33 cellular contexts compared by ENCODE assay signal in the genomic region with DNA sequence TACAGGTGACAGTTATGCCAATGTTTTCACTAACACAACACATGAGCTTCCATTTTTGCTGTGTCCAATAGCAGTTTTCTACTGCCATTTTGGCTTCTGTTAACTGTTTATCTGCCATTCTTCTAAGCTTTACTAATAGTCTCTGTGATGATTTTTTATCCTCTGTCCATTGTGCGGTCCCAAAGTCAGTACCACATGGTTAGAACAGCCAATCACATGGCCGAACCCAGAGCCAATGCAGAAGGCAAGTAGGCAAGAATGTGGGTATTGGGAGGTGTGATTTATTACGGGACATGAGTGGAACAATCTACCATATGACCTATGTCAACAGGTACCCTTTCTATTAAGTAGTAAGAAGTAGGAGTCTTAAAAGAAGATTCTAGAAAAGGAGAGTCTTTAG.
DNase-seq lines count a peak whose midpoint lies in the region; ATAC-seq, FAIRE-seq and TF ChIP-seq lines count a peak whose summit lies in the region.
"Had no signal": no experiment of that assay in that cellular context is flagged by ENCODE, and none has a peak within 500 bp of the region (broad histone marks: within the 10 kb centered on the region; RNA-seq: fewer than 3 reads in every experiment).

No MANE protein-coding gene starts in this region.

- no peak for TF ChIP-seq CTCF in HepG2 (CRISPR knock-in tag; IDR thresholded peaks at IDR 0.05)
- TF ChIP-seq CTCF in right lobe of liver (IDR thresholded peaks at IDR 0.05): no peak
- TF ChIP-seq CTCF in progenitor cell of endocrine pancreas (IDR thresholded peaks at IDR 0.05; ENCODE audit: unreplicated experiment): no peak
- TF ChIP-seq CTCF in HFFc6 (IDR thresholded peaks at IDR 0.05): no peak

- POLR2A ChIA-PET in HepG2 (lab: Yijun Ruan, JAX): no interaction called here

- in situ Hi-C loops in HepG2 (cut with HindIII; ENCODE audit: extremely low pct_ligation_motif_present, low pct_unique_long_range_greater_than_20kb): no loop called here

- H3K4me3 Mint-ChIP-seq in progenitor cell of endocrine pancreas (ENCODE audit: low read depth): no peak overlapping the region
- no peak overlapping the region for H3K4me3 Mint-ChIP-seq in HFFc6
- H3K4me3 Mint-ChIP-seq: B cell; CD14-positive monocyte; CD4-positive, alpha-beta memory T cell; CD4-positive, alpha-beta T cell; CD4-positive, CD25-positive, alpha-beta regulatory T cell; CD8-positive, alpha-beta memory T cell; CD8-positive, alpha-beta T cell had no signal

- CTCF ChIA-PET in HepG2 (lab: Yijun Ruan, JAX; ENCODE audit: low intra/inter-chr PET ratio, low total read pairs): no interaction called here

- no peaks in the 10 kb centered on the region for H3K4me1 ChIP-seq in HepG2 (ENCODE audit: insufficient read depth, low read length)
- H3K4me1 ChIP-seq in right lobe of liver: no peaks in the 10 kb centered on the region
- H3K4me1 ChIP-seq: A549; BE2C; BLaER1; BLaER1 treated with 17β-estradiol and CSF1 and Interleukin-3, amounts not matched to agents 10 nM and 100 nM; Caco-2 had no signal

- H3K9me3 Mint-ChIP-seq in progenitor cell of endocrine pancreas (ENCODE audit: low read depth): no peaks in the 10 kb centered on the region
- no peaks in the 10 kb centered on the region for H3K9me3 Mint-ChIP-seq in HFFc6

- H3K4me3 ChIP-seq in HepG2 (replicated peaks in 1 of 3; ENCODE audit: insufficient read depth in 1 of 3, low read depth in 2 of 3, low read length in 3 of 3) (no peak overlapping the region), right lobe of liver (no peak overlapping the region)
- H3K4me3 ChIP-seq: A549; BLaER1; BLaER1 treated with 17β-estradiol and CSF1 and Interleukin-3, amounts not matched to agents 10 nM and 100 nM had no signal

- no peaks in the 10 kb centered on the region for H3K79me2 ChIP-seq in HepG2 (ENCODE audit: insufficient read depth, low read length)

- no peak for TF ChIP-seq RAD21 in HepG2 (CRISPR knock-in tag; IDR thresholded peaks at IDR 0.05)

- no peaks in the 10 kb centered on the region for H3K36me3 ChIP-seq in HepG2 (replicated peaks in 1 of 2; ENCODE audit: control insufficient read depth in 1 of 2, insufficient read depth in 2 of 2, low read length in 2 of 2)
- no peaks in the 10 kb centered on the region for H3K36me3 ChIP-seq in right lobe of liver
- H3K36me3 ChIP-seq: BE2C; BLaER1; BLaER1 treated with 17β-estradiol and CSF1 and Interleukin-3, amounts not matched to agents 10 nM and 100 nM had no signal

- WGBS in HepG2 (ENCODE audit: low lambda C conversion rate): 3% methylated on average over 3 of the region's 3 CpGs
- WGBS in right lobe of liver (ENCODE audit: insufficient coverage, low coverage, low lambda C conversion rate, missing lambda C conversion rate): 46% methylated on average over 3 of the region's 3 CpGs

- H4K20me1 ChIP-seq in HepG2 (ENCODE audit: insufficient read depth, low read length): no peaks in the 10 kb centered on the region
- H4K20me1 ChIP-seq: BLaER1; BLaER1 treated with 17β-estradiol and CSF1 and Interleukin-3, amounts not matched to agents 10 nM and 100 nM had no signal

- H3K27me3 Mint-ChIP-seq in progenitor cell of endocrine pancreas (peaks cover 7% of the 10 kb centered on the region), HFFc6 (ENCODE audit: insufficient read depth) (no peaks in the 10 kb centered on the region)
- H3K27me3 Mint-ChIP-seq: B cell; CD4-positive, alpha-beta memory T cell; CD4-positive, alpha-beta T cell; CD4-positive, CD25-positive, alpha-beta regulatory T cell; CD8-positive, alpha-beta memory T cell had no signal

- intact Hi-C loops in HepG2 (cut with micrococcal nuclease; ENCODE audit: unreplicated experiment) (no loop called here), right lobe of liver (cut with DNase I) (no loop called here)

- FAIRE-seq in HepG2 (lab: Jason Lieb, UNC): no peak
- FAIRE-seq: A204.1, A549, D721Med had no signal

- no peak for DNase-seq in HepG2 (ENCODE audit: low spot score)
- no peak for DNase-seq in right lobe of liver
- no peak for DNase-seq in progenitor cell of endocrine pancreas (ENCODE audit: low spot score, unreplicated experiment)
- no peak for DNase-seq in HFFc6
- DNase-seq: 8988T; ACHN; AML-193; BE2C; C1 segment of cervical spinal cord; Caco-2; Calu3; CD4-positive, alpha-beta memory T cell; CD4-positive, alpha-beta T cell; CD4-positive, CD25-positive, alpha-beta regulatory T cell; CD8-positive, alpha-beta memory T cell; CD8-positive, alpha-beta T cell; COR-L47; DMS 273 treated with DMSO at 0.1 percent for 48 hours; DMS153; DMS53; DMS79; DMS79 treated with DMSO at 0.1 percent for 48 hours; DND-41; EL had no signal

- no peak overlapping the region for H3K27ac ChIP-seq in HepG2 (ENCODE audit: extremely low read length, insufficient read depth, low read length)
- H3K27ac ChIP-seq in right lobe of liver: no peak overlapping the region
- H3K27ac ChIP-seq: 22Rv1; A549; BLaER1; BLaER1 treated with 17β-estradiol and CSF1 and Interleukin-3, amounts not matched to agents 10 nM and 100 nM; C4-2B had no signal

- BruUV-seq in HepG2 (replicated peaks; lab: Mats Ljungman, UMichigan): no TSS peak

- ATAC-seq in HepG2 (no peak), right lobe of liver (no peak)
- ATAC-seq: A549; CD8-positive, alpha-beta T cell had no signal

- TF ChIP-seq POLR2A in HepG2 (IDR thresholded peaks at IDR 0.05; ENCODE audit: insufficient read depth in 1 of 2, low read depth in 2 of 2, low read length in 2 of 2) (no peak), right lobe of liver (IDR thresholded peaks at IDR 0.05) (no peak)

- no peak overlapping the region for H3K4me2 ChIP-seq in HepG2 (ENCODE audit: low read depth, low read length)
- H3K4me2 ChIP-seq: A549; BLaER1; BLaER1 treated with 17β-estradiol and CSF1 and Interleukin-3, amounts not matched to agents 10 nM and 100 nM had no signal

- H3K9ac ChIP-seq in HepG2 (ENCODE audit: insufficient read depth, low read depth, low read length): no peak overlapping the region
- H3K9ac ChIP-seq: BLaER1; BLaER1 treated with 17β-estradiol and CSF1 and Interleukin-3, amounts not matched to agents 10 nM and 100 nM had no signal

- H3K27me3 ChIP-seq in HepG2 (ENCODE audit: control insufficient read depth in 1 of 2, insufficient read depth in 2 of 2, low read length in 2 of 2) (no peaks in the 10 kb centered on the region), right lobe of liver (no peaks in the 10 kb centered on the region)
- H3K27me3 ChIP-seq: BE2C; BLaER1; BLaER1 treated with 17β-estradiol and CSF1 and Interleukin-3, amounts not matched to agents 10 nM and 100 nM had no signal

- no peak overlapping the region for H2AFZ ChIP-seq in HepG2 (ENCODE audit: low read length)

- H3K4me1 Mint-ChIP-seq in progenitor cell of endocrine pancreas (ENCODE audit: low read depth) (no peaks in the 10 kb centered on the region), HFFc6 (ENCODE audit: low read depth) (no peaks in the 10 kb centered on the region)
- H3K4me1 Mint-ChIP-seq: B cell; CD14-positive monocyte; CD4-positive, alpha-beta memory T cell; CD4-positive, CD25-positive, alpha-beta regulatory T cell; CD8-positive, alpha-beta memory T cell had no signal

- H3K27ac Mint-ChIP-seq in progenitor cell of endocrine pancreas: peak overlapping the region; percentile 4
- H3K27ac Mint-ChIP-seq in HFFc6: no peak overlapping the region
- H3K27ac Mint-ChIP-seq: B cell; CD14-positive monocyte; CD4-positive, alpha-beta memory T cell; CD4-positive, alpha-beta T cell; CD4-positive, CD25-positive, alpha-beta regulatory T cell; CD8-positive, alpha-beta memory T cell; CD8-positive, alpha-beta T cell had no signal

- no peaks in the 10 kb centered on the region for H3K36me3 Mint-ChIP-seq in progenitor cell of endocrine pancreas (ENCODE audit: insufficient read depth)
- no peaks in the 10 kb centered on the region for H3K36me3 Mint-ChIP-seq in HFFc6 (ENCODE audit: low read depth)
- H3K36me3 Mint-ChIP-seq: CD14-positive monocyte; CD4-positive, alpha-beta memory T cell; CD4-positive, CD25-positive, alpha-beta regulatory T cell; CD8-positive, alpha-beta memory T cell; CD8-positive, alpha-beta T cell had no signal

- no peak for TF ChIP-seq EP300 in HepG2 (IDR thresholded peaks at IDR 0.05; ENCODE audit: low read depth in 2 of 2, low read length in 2 of 2)
- no peak for TF ChIP-seq EP300 in HepG2 (CRISPR knock-in tag; IDR thresholded peaks at IDR 0.05; ENCODE audit: borderline replicate concordance)

- no peaks in the 10 kb centered on the region for H3K9me3 ChIP-seq in HepG2 (ENCODE audit: low read length)
- H3K9me3 ChIP-seq in right lobe of liver: no peaks in the 10 kb centered on the region
- H3K9me3 ChIP-seq: A549; BE2C; BLaER1; BLaER1 treated with 17β-estradiol and CSF1 and Interleukin-3, amounts not matched to agents 10 nM and 100 nM; Caco-2 had no signal

TF ChIP-seq in HepG2, 621 proteins besides CTCF, POLR2A, EP300 and RAD21:
- peak; percentile 95 for TF ChIP-seq MNT (IDR thresholded peaks at IDR 0.05)
- TF ChIP-seq HOXA9 (CRISPR knock-in tag; IDR thresholded peaks at IDR 0.05; ENCODE audit: borderline replicate concordance): no peak
- TF ChIP-seq ZNF781 (CRISPR knock-in tag; IDR thresholded peaks at IDR 0.05; ENCODE audit: borderline replicate concordance, not compliant biosample characterization): no peak
- TF ChIP-seq ZNF660 (CRISPR knock-in tag; IDR thresholded peaks at IDR 0.05; ENCODE audit: borderline replicate concordance, low read depth): no peak
TF ChIP-seq in HepG2: peak in this region for 1.
